In the genomic region with DNA sequence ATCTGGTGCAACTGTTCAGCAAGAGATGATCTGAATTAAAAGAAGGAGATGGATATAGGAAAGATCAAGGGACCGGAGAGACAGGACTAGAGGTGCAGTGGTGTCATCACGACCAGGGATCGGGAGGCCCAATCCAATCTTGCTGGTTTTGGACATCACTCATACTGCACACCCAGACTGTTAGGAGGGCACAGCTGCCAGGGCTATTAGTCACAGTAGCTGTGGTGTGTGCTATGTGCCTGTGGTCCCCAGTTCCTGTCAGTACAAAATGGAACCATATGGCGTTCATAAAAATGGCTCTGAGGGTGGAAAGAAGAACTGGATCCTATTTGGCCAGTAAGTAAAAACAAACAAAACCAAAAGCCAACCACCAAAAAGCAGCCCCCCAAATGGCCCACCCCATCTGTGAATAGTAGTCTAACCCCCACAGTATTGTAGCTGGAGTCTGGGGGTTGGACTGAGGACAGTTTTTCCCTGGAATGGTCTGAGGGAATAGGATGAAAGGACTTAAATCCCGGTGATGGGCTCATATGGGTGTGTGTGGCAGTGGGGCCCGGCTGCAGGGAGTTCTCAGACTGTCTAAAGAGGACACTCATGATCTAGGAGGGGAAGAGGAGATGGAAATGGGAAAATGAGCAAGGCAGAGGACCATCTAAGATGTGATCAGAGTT, we compare ENCODE assay signal across 14 cellular contexts. TPM values are rescaled to one million over a fixed set of nuclear protein-coding genes. Genes with fewer than 3 reads are reported as not detected.
DNase-seq lines count a peak whose midpoint lies in the region; TF ChIP-seq lines count a peak whose summit lies in the region.
"Had no signal": no experiment of that assay in that cellular context is flagged by ENCODE, and none has a peak within 500 bp of the region (broad histone marks: within the 10 kb centered on the region; RNA-seq: fewer than 3 reads in every experiment).

No MANE protein-coding gene starts in this region.

- no peaks in the 10 kb centered on the region for H3F3A ChIP-seq in smooth muscle cell (ENCODE audit: low read depth)

- H2AFZ ChIP-seq in smooth muscle cell (ENCODE audit: low read depth): no peak overlapping the region

- TF ChIP-seq CTCF in fibroblast of mammary gland (conservative IDR thresholded peaks at IDR 0.05; ENCODE audit: control insufficient read depth, insufficient read depth, low read depth, low read length) (no peak), smooth muscle cell (IDR thresholded peaks at IDR 0.05; ENCODE audit: borderline replicate concordance, insufficient read depth, poor library complexity, severe bottlenecking) (no peak)

- no peak overlapping the region for H3K9ac ChIP-seq in smooth muscle cell (ENCODE audit: low read depth)

- H3K79me2 ChIP-seq in smooth muscle cell (ENCODE audit: low read depth): peaks cover 43% of the 10 kb centered on the region

- H3K4me2 ChIP-seq in smooth muscle cell: peak overlapping the region; percentile 75
- H3K4me2 ChIP-seq: A549 had no signal

- 62% methylated on average over 6 of the region's 6 CpGs for WGBS in smooth muscle cell (ENCODE audit: low lambda C conversion rate)

- H4K20me1 ChIP-seq in smooth muscle cell (ENCODE audit: low read depth): peaks cover 100% of the 10 kb centered on the region

- no peaks in the 10 kb centered on the region for H3K36me3 ChIP-seq in smooth muscle cell (ENCODE audit: low read depth)

- no peaks in the 10 kb centered on the region for H3K27me3 ChIP-seq in smooth muscle cell (ENCODE audit: low read depth)
- H3K27me3 ChIP-seq: spleen, tibial nerve had no signal

- no peak overlapping the region for H3K4me3 ChIP-seq in fibroblast of mammary gland (ENCODE audit: control insufficient read depth, low read depth, low read length)
- H3K4me3 ChIP-seq in smooth muscle cell: no peak overlapping the region
- H3K4me3 ChIP-seq: A549, spleen, tibial nerve had no signal

- H3K27ac ChIP-seq in smooth muscle cell (ENCODE audit: low read depth): peak overlapping the region; percentile 64
- H3K27ac ChIP-seq: A549, spleen, tibial nerve had no signal

- peaks cover 2% of the 10 kb centered on the region for H3K4me1 ChIP-seq in smooth muscle cell (ENCODE audit: low read depth)
- H3K4me1 ChIP-seq: A549 had no signal

- DNase-seq in activated effector memory CD4-positive, alpha-beta T cell treated with anti-CD3 and anti-CD28 coated beads, Interleukin-2, amount 50 U/mL, for 16 hours: peak; percentile 37
- DNase-seq in activated effector memory CD4-positive, alpha-beta T cell treated with Interleukin-2 at 50 U/mL for 16 hours: no peak
- DNase-seq in RPMI7951 (ENCODE audit: low read depth) (peak; percentile 97), fibroblast of mammary gland (ENCODE audit: low read depth) (peak; percentile 79), smooth muscle cell (lab: John Stamatoyannopoulos, UW; ENCODE audit: unreplicated experiment) (no peak), HuH-7.5 (ENCODE audit: low spot score) (no peak), NCI-H1105 (lab: John Stamatoyannopoulos, UW) (no peak), NCI-H2227 (lab: John Stamatoyannopoulos, UW; ENCODE audit: unreplicated experiment) (no peak)
- DNase-seq: activated CD4-positive, alpha-beta T cell treated with anti-CD3 and anti-CD28 coated beads, Interleukin-2, amount 10 ng/mL, durations not matched to agents 7 days and 5 days; spleen; T-helper 2 cell had no signal

- H3K9me3 ChIP-seq in smooth muscle cell (replicated peaks; ENCODE audit: low read depth): no peaks in the 10 kb centered on the region
- H3K9me3 ChIP-seq: A549, spleen, tibial nerve had no signal

RNA-seq across cellular contexts. Expression of a gene that starts 9.3 kb away (rescaled TPM):
- not detected in 2 replicates for total RNA-seq in RPMI7951 (2014; rRNA removed; shearing (Covaris generic))
- 6.5 TPM in 1 of 2 replicates, not detected in the other for total RNA-seq in smooth muscle cell
- polyA plus RNA-seq in smooth muscle cell: 0.22 and 0.35 TPM in 2 replicates
- total RNA-seq: liver had no signal
- polyA plus RNA-seq: A549 had no signal

RNA-seq across cellular contexts. Expression of a gene that starts 15.9 kb away (rescaled TPM):
- 57.5 and 64.4 TPM in 2 replicates for total RNA-seq in RPMI7951 (2014; rRNA removed; shearing (Covaris generic))
- 45.9 and 50.7 TPM in 2 replicates for total RNA-seq in smooth muscle cell
- polyA plus RNA-seq in smooth muscle cell: 34.2 and 49.2 TPM in 2 replicates

Comparison
In these comparisons a context has a peak if more than half of its experiments do, and no peak if none do; other contexts are left out.
1. DNase-seq: peak in activated effector memory CD4-positive, alpha-beta T cell treated with anti-CD3 and anti-CD28 coated beads, Interleukin-2, amount 50 U/mL, for 16 hours (single experiment), RPMI7951 (single experiment) and fibroblast of mammary gland (single experiment); none in activated effector memory CD4-positive, alpha-beta T cell treated with Interleukin-2 at 50 U/mL for 16 hours (single experiment), smooth muscle cell (single experiment), HuH-7.5 (single experiment), NCI-H1105 (single experiment) and NCI-H2227 (single experiment).